In genomic region chr4:132592340-132592739, GRCh38 we compare ENCODE assay signal across 2 cellular contexts.
TF ChIP-seq lines count a peak whose summit lies in the region.

No MANE protein-coding gene starts in this region.

TF ChIP-seq in GM23338, 12 proteins besides CTCF, POLR2A, EP300 and RAD21 (continued from another document):
- TF ChIP-seq STAT1 (IDR thresholded peaks at IDR 0.05; ENCODE audit: unreplicated experiment) (no peak), EZH2phosphoT487 (IDR thresholded peaks at IDR 0.05; ENCODE audit: unreplicated experiment) (no peak), REST (IDR thresholded peaks at IDR 0.05; ENCODE audit: unreplicated experiment) (no peak), ETS1 (IDR thresholded peaks at IDR 0.05) (no peak)

TF ChIP-seq in H1, 55 proteins besides CTCF, POLR2A, EP300 and RAD21 (continued from another document):
- TF ChIP-seq SIN3A (conservative IDR thresholded peaks at IDR 0.05 in 1 of 2, IDR thresholded peaks at IDR 0.05 in 1 of 2; ENCODE audit: low read depth in 1 of 2, low read length in 2 of 2) (no peak), NANOG (IDR thresholded peaks at IDR 0.05; ENCODE audit: insufficient read depth, low read depth, low read length, poor library complexity, severe bottlenecking) (no peak), ZNF274 (IDR thresholded peaks at IDR 0.05; ENCODE audit: borderline replicate concordance, extremely low read depth, low read length) (no peak), CEBPB (IDR thresholded peaks at IDR 0.05; ENCODE audit: low read depth, low read length) (no peak), SIX5 (IDR thresholded peaks at IDR 0.05; ENCODE audit: low read depth, low read length) (no peak), HDAC6 (IDR thresholded peaks at IDR 0.05; ENCODE audit: low read depth, low read length) (no peak), CHD2 (IDR thresholded peaks at IDR 0.05; ENCODE audit: low read length) (no peak), TBP (IDR thresholded peaks at IDR 0.05; ENCODE audit: low read depth, low read length) (no peak), ASH2L (IDR thresholded peaks at IDR 0.05; ENCODE audit: low read length) (no peak), SP1 (IDR thresholded peaks at IDR 0.05; ENCODE audit: low read depth, low read length) (no peak), RBBP5 (IDR thresholded peaks at IDR 0.05; ENCODE audit: borderline replicate concordance, low read depth, low read length) (no peak), KDM1A (IDR thresholded peaks at IDR 0.05; ENCODE audit: borderline replicate concordance, low read length) (no peak), JUN (IDR thresholded peaks at IDR 0.05; ENCODE audit: low read depth, low read length) (no peak), HDAC2 (IDR thresholded peaks at IDR 0.05; ENCODE audit: borderline replicate concordance in 1 of 2, low read depth in 2 of 2, low read length in 2 of 2) (no peak), TEAD4 (IDR thresholded peaks at IDR 0.05; ENCODE audit: low read depth, low read length) (no peak), FOSL1 (IDR thresholded peaks at IDR 0.05; ENCODE audit: insufficient read depth, low read depth, low read length) (no peak)
- TF ChIP-seq, protein P1, sequence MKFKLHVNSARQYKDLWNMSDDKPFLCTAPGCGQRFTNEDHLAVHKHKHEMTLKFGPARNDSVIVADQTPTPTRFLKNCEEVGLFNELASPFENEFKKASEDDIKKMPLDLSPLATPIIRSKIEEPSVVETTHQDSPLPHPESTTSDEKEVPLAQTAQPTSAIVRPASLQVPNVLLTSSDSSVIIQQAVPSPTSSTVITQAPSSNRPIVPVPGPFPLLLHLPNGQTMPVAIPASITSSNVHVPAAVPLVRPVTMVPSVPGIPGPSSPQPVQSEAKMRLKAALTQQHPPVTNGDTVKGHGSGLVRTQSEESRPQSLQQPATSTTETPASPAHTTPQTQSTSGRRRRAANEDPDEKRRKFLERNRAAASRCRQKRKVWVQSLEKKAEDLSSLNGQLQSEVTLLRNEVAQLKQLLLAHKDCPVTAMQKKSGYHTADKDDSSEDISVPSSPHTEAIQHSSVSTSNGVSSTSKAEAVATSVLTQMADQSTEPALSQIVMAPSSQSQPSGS (IDR thresholded peaks at IDR 0.05; ENCODE audit: low read length), result no peak
